In the genomic region with DNA sequence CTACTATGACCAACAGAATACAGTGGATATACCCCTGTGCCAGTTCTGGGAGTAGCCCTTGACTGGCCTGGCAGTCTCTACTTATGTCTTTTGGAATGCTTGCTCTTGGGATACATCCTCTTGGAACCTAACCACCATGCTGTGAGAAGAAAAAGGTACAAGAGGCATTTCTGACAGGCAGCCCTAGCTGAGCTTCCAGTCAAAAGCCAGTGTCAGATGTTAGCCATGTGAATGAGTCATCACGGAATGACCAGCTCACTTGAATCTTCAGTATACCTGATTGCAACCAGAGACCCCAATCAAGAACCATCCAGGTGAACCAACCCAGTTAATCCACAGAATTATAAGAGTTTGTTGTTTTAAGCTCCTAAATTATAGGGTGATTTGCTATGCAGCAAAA, we compare ENCODE assay signal across 23 cellular contexts. TPM values are rescaled to one million over a fixed set of nuclear protein-coding genes. Genes with fewer than 3 reads are reported as not detected.
"Had no signal": no experiment of that assay in that cellular context is flagged by ENCODE, and none has a peak within 500 bp of the region (broad histone marks: within the 10 kb centered on the region; RNA-seq: fewer than 3 reads in every experiment).

No MANE protein-coding gene starts in this region.

- DNase-seq: KBM-7, MG63, NCI-H1092, NCI-H1436, NCI-H187, NCI-H2029, NCI-H2081 treated with DMSO at 0.1 percent for 48 hours, NCI-H2171, NCI-H226, NCI-H446, NCI-H510A, NCI-H524 treated with DMSO at 0.1 percent for 48 hours, NCI-H69, NCI-H774, Right ventricle myocardium superior, RPMI8226, SIG-M5 had no signal

- H3K27me3 ChIP-seq: MG63, SJSA1 had no signal

- H3K9me3 ChIP-seq: SJSA1 had no signal

- FAIRE-seq: HTR-8/SVneo, RCC 7860 had no signal

- H3K4me3 ChIP-seq: MG63, SJSA1, SK-N-MC had no signal

- H3K36me3 ChIP-seq: MG63, SJSA1 had no signal

- H3K27ac ChIP-seq: HL-60, SJSA1, SK-N-MC had no signal

RNA-seq across cellular contexts. Expression of a gene that starts 4.1 kb away (rescaled TPM):
- polyA plus RNA-seq: IgD-negative memory B cell had no signal
